8 cellular contexts compared by ENCODE assay signal in genomic region chr11:33692013-33692504, GRCh38. TPM values are rescaled to one million over a fixed set of nuclear protein-coding genes. Genes with fewer than 3 reads are reported as not detected.
A peak's percentile ranks its signal among the peaks of the same experiment; 100 is the strongest.
DNase-seq lines count a peak whose midpoint lies in the region; ATAC-seq and TF ChIP-seq lines count a peak whose summit lies in the region.

No MANE protein-coding gene starts in this region.

- no peak overlapping the region for H2BK5ac ChIP-seq in mesendoderm (ENCODE audit: low read length)

- H4K8ac ChIP-seq in mesendoderm (ENCODE audit: low read depth, low read length), result no peak overlapping the region

- H3K9ac ChIP-seq in mesendoderm (ENCODE audit: low read length), result no peak overlapping the region

- H2BK15ac ChIP-seq in mesendoderm (replicated peaks; ENCODE audit: low read depth), result no peak overlapping the region

- H3K79me1 ChIP-seq in mesendoderm (ENCODE audit: low read length), result no peaks in the 10 kb centered on the region

- H3K4me1 ChIP-seq in mesendoderm (ENCODE audit: control insufficient read depth, low read depth, low read length), result peaks cover 15% of the 10 kb centered on the region
- H3K4me1 ChIP-seq in upper lobe of right lung, result peaks cover 32% of the 10 kb centered on the region

- no peak overlapping the region for H3K4me2 ChIP-seq in mesendoderm (ENCODE audit: low read length)

- H2AK5ac ChIP-seq in mesendoderm (ENCODE audit: low read length), result no peak overlapping the region

- H3K27ac ChIP-seq in dorsolateral prefrontal cortex (peak overlapping the region in 58 of 59 donors; percentile 30 to 90 (median 78)), mesendoderm (ENCODE audit: low read depth, low read length) (no peak overlapping the region), upper lobe of right lung (peak overlapping the region; percentile 81)

- peaks cover 29% of the 10 kb centered on the region for H3K4me1 Mint-ChIP-seq in activated CD4-positive, alpha-beta memory T cell treated with anti-CD3 and anti-CD28 coated beads for 36 hours (ENCODE audit: low read depth)
- peaks cover 24% of the 10 kb centered on the region for H3K4me1 Mint-ChIP-seq in activated CD4-positive, alpha-beta T cell treated with anti-CD3 and anti-CD28 coated beads for 36 hours

- H3K27me3 ChIP-seq in dorsolateral prefrontal cortex (no peaks in the 10 kb centered on the region), mesendoderm (ENCODE audit: insufficient read depth, low read length, poor library complexity) (no peaks in the 10 kb centered on the region), upper lobe of right lung (no peaks in the 10 kb centered on the region)

- CTCF ChIA-PET in activated CD4-positive, alpha-beta memory T cell treated with anti-CD3 and anti-CD28 coated beads for 36 hours (lab: Charles Lee), result no interaction called here
- CTCF ChIA-PET in activated CD4-positive, alpha-beta T cell treated with anti-CD3 and anti-CD28 coated beads for 36 hours (lab: Charles Lee), result no interaction called here

- TF ChIP-seq CTCF in dorsolateral prefrontal cortex (IDR thresholded peaks at IDR 0.05 in 54 of 56, conservative IDR thresholded peaks at IDR 0.05 in 2 of 56; ENCODE audit: low read depth in 1 of 56, partially characterized antibody in 56 of 56) (peak in 19 of 56 donors; percentile 5 to 31 (median 14)), upper lobe of right lung (IDR thresholded peaks at IDR 0.05) (no peak)

- no peak overlapping the region for H2BK120ac ChIP-seq in mesendoderm (ENCODE audit: low read depth, low read length)

- no peak overlapping the region for H3K56ac ChIP-seq in mesendoderm (ENCODE audit: low read length)

- H3K36me3 Mint-ChIP-seq in activated CD4-positive, alpha-beta memory T cell treated with anti-CD3 and anti-CD28 coated beads for 36 hours, result no peaks in the 10 kb centered on the region
- no peaks in the 10 kb centered on the region for H3K36me3 Mint-ChIP-seq in activated CD4-positive, alpha-beta T cell treated with anti-CD3 and anti-CD28 coated beads for 36 hours (ENCODE audit: low read depth)

- WGBS in mesendoderm (ENCODE audit: extremely low coverage, insufficient coverage, low lambda C conversion rate), result no CpG with 5 or more reads among the region's 9 CpGs

- H3K36me3 ChIP-seq in mesendoderm (ENCODE audit: control insufficient read depth, insufficient read depth, low read length) (no peaks in the 10 kb centered on the region), upper lobe of right lung (no peaks in the 10 kb centered on the region)

- H3K4ac ChIP-seq in mesendoderm (ENCODE audit: low read depth, low read length), result no peak overlapping the region

- H3K9me3 ChIP-seq in upper lobe of right lung, result no peaks in the 10 kb centered on the region

- DNase-seq in C1 segment of cervical spinal cord (lab: John Stamatoyannopoulos, UW), result peak in 11 of 14 donors; percentile 19 to 75 (median 53)
- peak; percentile 79 for DNase-seq in NCI-H2196 treated with DMSO at 0.1 percent for 48 hours (lab: John Stamatoyannopoulos, UW; ENCODE audit: unreplicated experiment)
- peak; percentile 32 to 83 (median 71) for DNase-seq in dorsolateral prefrontal cortex
- DNase-seq in mesendoderm, result peak; percentile 62
- no peak for DNase-seq in upper lobe of right lung
- DNase-seq in activated CD4-positive, alpha-beta memory T cell treated with anti-CD3 and anti-CD28 coated beads for 36 hours, result no peak
- no peak for DNase-seq in activated CD4-positive, alpha-beta T cell treated with anti-CD3 and anti-CD28 coated beads for 36 hours

- H3K4me3 ChIP-seq in dorsolateral prefrontal cortex, result peak overlapping the region in 32 of 59 donors; percentile 1 to 51 (median 14)
- H3K4me3 ChIP-seq in mesendoderm (ENCODE audit: low read length), result no peak overlapping the region
- H3K4me3 ChIP-seq in upper lobe of right lung, result peak overlapping the region; percentile 8

- H3K18ac ChIP-seq in mesendoderm (ENCODE audit: low read length), result no peak overlapping the region

- no peak overlapping the region for H4K5ac ChIP-seq in mesendoderm (ENCODE audit: low read length)

- no peak overlapping the region for H3K4me3 Mint-ChIP-seq in activated CD4-positive, alpha-beta memory T cell treated with anti-CD3 and anti-CD28 coated beads for 36 hours
- H3K4me3 Mint-ChIP-seq in activated CD4-positive, alpha-beta T cell treated with anti-CD3 and anti-CD28 coated beads for 36 hours, result no peak overlapping the region

- peaks cover 18% of the 10 kb centered on the region for H3K27me3 Mint-ChIP-seq in activated CD4-positive, alpha-beta memory T cell treated with anti-CD3 and anti-CD28 coated beads for 36 hours
- H3K27me3 Mint-ChIP-seq in activated CD4-positive, alpha-beta T cell treated with anti-CD3 and anti-CD28 coated beads for 36 hours, result peaks cover 12% of the 10 kb centered on the region

- ATAC-seq in upper lobe of right lung (peak; percentile 64), GM18502 (IDR thresholded peaks at IDR 0.05; ENCODE audit: poor library complexity, unreplicated experiment) (no peak)
- no peak for ATAC-seq in activated CD4-positive, alpha-beta T cell treated with anti-CD3 and anti-CD28 coated beads for 36 hours

- peaks cover 4% of the 10 kb centered on the region for H3K9me3 Mint-ChIP-seq in activated CD4-positive, alpha-beta memory T cell treated with anti-CD3 and anti-CD28 coated beads for 36 hours
- H3K9me3 Mint-ChIP-seq in activated CD4-positive, alpha-beta T cell treated with anti-CD3 and anti-CD28 coated beads for 36 hours (ENCODE audit: low read depth), result no peaks in the 10 kb centered on the region

- no peak overlapping the region for H3K23ac ChIP-seq in mesendoderm (ENCODE audit: low read length)

- H3K27ac Mint-ChIP-seq in activated CD4-positive, alpha-beta memory T cell treated with anti-CD3 and anti-CD28 coated beads for 36 hours, result no peak overlapping the region
- H3K27ac Mint-ChIP-seq in activated CD4-positive, alpha-beta T cell treated with anti-CD3 and anti-CD28 coated beads for 36 hours, result no peak overlapping the region

- POLR2A ChIA-PET in activated CD4-positive, alpha-beta memory T cell treated with anti-CD3 and anti-CD28 coated beads for 36 hours (lab: Charles Lee), result interaction anchor here (1.8 kb wide), 1 partner anchor 9 kb away, joined by 5 read pairs; the partner anchor contains the start of gene C11orf91
- POLR2A ChIA-PET in activated CD4-positive, alpha-beta T cell treated with anti-CD3 and anti-CD28 coated beads for 36 hours (lab: Charles Lee), result interaction anchor here (0.7 kb wide), 1 partner anchor 23 kb away, joined by 3 read pairs; no protein-coding TSS in a partner anchor

- intact Hi-C loops in dorsolateral prefrontal cortex (cut with DNase I), result loop anchor here (2.0 to 10.0 kb wide), 4 partner anchors 45 to 530 kb away; partner anchors contain the start of genes CD59 (in 1 of the 2), CSTF3 (in 1 of the 2) and HIPK3 (in 1 of the 2)
- intact Hi-C loops in upper lobe of right lung (cut with DNase I), result no loop called here
- intact Hi-C loops in activated CD4-positive, alpha-beta memory T cell treated with anti-CD3 and anti-CD28 coated beads for 36 hours (cut with micrococcal nuclease), result no loop called here
- intact Hi-C loops in activated CD4-positive, alpha-beta T cell treated with anti-CD3 and anti-CD28 coated beads for 36 hours (cut with DNase I, micrococcal nuclease), result no loop called here

- no peaks in the 10 kb centered on the region for H3K79me2 ChIP-seq in mesendoderm (ENCODE audit: control insufficient read depth, insufficient read depth, low read length)

RNA-seq across cellular contexts. Expression of gene C11orf91, which starts 8.6 kb away (rescaled TPM):
- total RNA-seq in dorsolateral prefrontal cortex (1 to 10 TPM in 9 of 120 experiments, under 1 TPM in 17, not detected in 94; 0.50 to 1.8 (median 0.85) TPM), upper lobe of right lung (1.5 TPM)
- not detected for polyA plus RNA-seq in mesendoderm (2013, experiment 1 of 2)
- polyA plus RNA-seq in mesendoderm (2013, experiment 2 of 2), result 0.08 TPM
- not detected for total RNA-seq in activated CD4-positive, alpha-beta memory T cell treated with anti-CD3 and anti-CD28 coated beads for 36 hours
- total RNA-seq in activated CD4-positive, alpha-beta T cell treated with anti-CD3 and anti-CD28 coated beads for 36 hours, result not detected

RNA-seq across cellular contexts. Expression of gene CD59, which starts 44.2 kb away (rescaled TPM):
- 100 to 1,000 TPM; 235 to 598 (median 367) TPM for total RNA-seq in dorsolateral prefrontal cortex
- 39.5 TPM for polyA plus RNA-seq in mesendoderm (2013, experiment 1 of 2)
- 40.7 TPM for polyA plus RNA-seq in mesendoderm (2013, experiment 2 of 2)
- total RNA-seq in upper lobe of right lung, result 1,004 TPM
- total RNA-seq in activated CD4-positive, alpha-beta memory T cell treated with anti-CD3 and anti-CD28 coated beads for 36 hours, result 10 to 100 TPM; 79.4 TPM
- 10 to 100 TPM; 58.2 to 60.0 TPM for total RNA-seq in activated CD4-positive, alpha-beta T cell treated with anti-CD3 and anti-CD28 coated beads for 36 hours

Comparison
In these comparisons a context has a peak if more than half of its experiments do, and no peak if none do; other contexts are left out.
1. DNase-seq: peak in C1 segment of cervical spinal cord (11 of 14), NCI-H2196 treated with DMSO at 0.1 percent for 48 hours (single experiment), dorsolateral prefrontal cortex (10 of 10) and mesendoderm (single experiment); none in upper lobe of right lung (single experiment), activated CD4-positive, alpha-beta memory T cell treated with anti-CD3 and anti-CD28 coated beads for 36 hours (single experiment) and activated CD4-positive, alpha-beta T cell treated with anti-CD3 and anti-CD28 coated beads for 36 hours (single experiment).
2. intact Hi-C loops: an anchor here in dorsolateral prefrontal cortex (2.0 to 10.0 kb wide); none called in upper lobe of right lung, activated CD4-positive, alpha-beta memory T cell treated with anti-CD3 and anti-CD28 coated beads for 36 hours and activated CD4-positive, alpha-beta T cell treated with anti-CD3 and anti-CD28 coated beads for 36 hours.